Comparison of ENCODE assay signal across 30 cellular contexts in genomic region chr12:130830246-130830551, GRCh38. TPM values are rescaled to one million over a fixed set of nuclear protein-coding genes. Genes with fewer than 3 reads are reported as not detected.
DNase-seq lines count a peak whose midpoint lies in the region; ATAC-seq and TF ChIP-seq lines count a peak whose summit lies in the region.
"Had no signal": no experiment of that assay in that cellular context is flagged by ENCODE, and none has a peak within 500 bp of the region (broad histone marks: within the 10 kb centered on the region; RNA-seq: fewer than 3 reads in every experiment).

No MANE protein-coding gene starts in this region.

- H3K4me3 Mint-ChIP-seq in brain (peak overlapping the region in 2 of 5 experiments; percentile 19 to 23), nephron progenitor cell (no peak overlapping the region)
- H3K4me3 Mint-ChIP-seq: activated CD4-positive, alpha-beta memory T cell treated with anti-CD3 and anti-CD28 coated beads, Interleukin-2, amount 10 ng/mL, durations not matched to agents 7 days and 5 days; activated naive CD8-positive, alpha-beta T cell treated with anti-CD3 and anti-CD28 coated beads, Interleukin-2, amount 50 U/mL, for 24 hours; immature natural killer cell; memory B cell; stimulated activated naive CD8-positive, alpha-beta T cell treated with anti-CD3 and anti-CD28 coated beads, Interleukin-15, amount 100 ng/mL, for 72 hours; T-cell had no signal

- H3K27me3 ChIP-seq in BLaER1 treated with 17β-estradiol and CSF1 and Interleukin-3, amounts not matched to agents 10 nM and 100 nM = no peaks in the 10 kb centered on the region
- no peaks in the 10 kb centered on the region for H3K27me3 ChIP-seq in right cardiac atrium (ENCODE audit: control insufficient read depth, insufficient read depth)
- H3K27me3 ChIP-seq: dorsolateral prefrontal cortex, gastroesophageal sphincter, thyroid gland, vagina had no signal

- H3K9ac ChIP-seq in BLaER1 treated with 17β-estradiol and CSF1 and Interleukin-3, amounts not matched to agents 10 nM and 100 nM = 0 out of 22 replicates have a peak overlapping the region, but pooled peaks of 1 of the 11 experiments have one; percentile 18
- H3K9ac ChIP-seq: KMS-11 had no signal

- peak overlapping the region in 3 of 5 experiments; percentile 24 to 69 (median 54) for H3K27ac Mint-ChIP-seq in brain
- H3K27ac Mint-ChIP-seq in nephron progenitor cell = peak overlapping the region; percentile 20
- H3K27ac Mint-ChIP-seq: activated CD4-positive, alpha-beta memory T cell treated with anti-CD3 and anti-CD28 coated beads, Interleukin-2, amount 10 ng/mL, durations not matched to agents 7 days and 5 days; activated naive CD8-positive, alpha-beta T cell treated with anti-CD3 and anti-CD28 coated beads, Interleukin-2, amount 50 U/mL, for 24 hours; immature natural killer cell; memory B cell; T-cell had no signal

- H3K9me3 Mint-ChIP-seq in brain (no peaks in the 10 kb centered on the region), nephron progenitor cell (no peaks in the 10 kb centered on the region)
- H3K9me3 Mint-ChIP-seq: activated CD4-positive, alpha-beta memory T cell treated with anti-CD3 and anti-CD28 coated beads, Interleukin-2, amount 10 ng/mL, durations not matched to agents 7 days and 5 days; activated naive CD8-positive, alpha-beta T cell treated with anti-CD3 and anti-CD28 coated beads, Interleukin-2, amount 50 U/mL, for 24 hours; immature natural killer cell; memory B cell; stimulated activated naive CD8-positive, alpha-beta T cell treated with anti-CD3 and anti-CD28 coated beads, Interleukin-15, amount 100 ng/mL, for 72 hours; T-cell had no signal

- H3K4me2 ChIP-seq in BLaER1 treated with 17β-estradiol and CSF1 and Interleukin-3, amounts not matched to agents 10 nM and 100 nM = peak overlapping the region; percentile 62 to 91 (median 82)
- H3K4me2 ChIP-seq: KMS-11 had no signal

- H3K9me3 ChIP-seq in BLaER1 treated with 17β-estradiol and CSF1 and Interleukin-3, amounts not matched to agents 10 nM and 100 nM (replicated peaks in 1 of 11) = no peaks in the 10 kb centered on the region
- H3K9me3 ChIP-seq in right cardiac atrium (ENCODE audit: control insufficient read depth, low read length) = no peaks in the 10 kb centered on the region
- H3K9me3 ChIP-seq: A549, gastroesophageal sphincter, thyroid gland, vagina had no signal

- intact Hi-C loops in Right ventricle myocardium inferior (cut with DNase I) (no loop called here), right cardiac atrium (cut with DNase I) (no loop called here)

- H3K27ac ChIP-seq in BLaER1 treated with 17β-estradiol and CSF1 and Interleukin-3, amounts not matched to agents 10 nM and 100 nM = no peak overlapping the region
- no peak overlapping the region for H3K27ac ChIP-seq in right cardiac atrium (ENCODE audit: low read length)
- H3K27ac ChIP-seq: A549, dorsolateral prefrontal cortex, gastroesophageal sphincter, KMS-11, thyroid gland had no signal

- H4K20me1 ChIP-seq in BLaER1 treated with 17β-estradiol and CSF1 and Interleukin-3, amounts not matched to agents 10 nM and 100 nM = peaks cover 25 to 76% (median 57%) of the 10 kb centered on the region in 11 experiments; a peak in 20 of 22 replicates

- 88% methylated on average over 14 of the region's 14 CpGs for WGBS in right cardiac atrium

- TF ChIP-seq CTCF in brain (conservative IDR thresholded peaks at IDR 0.05) = no peak
- no peak for TF ChIP-seq CTCF in nephron progenitor cell (IDR thresholded peaks at IDR 0.05)

- H3K36me3 Mint-ChIP-seq in brain (peaks cover 10% of the 10 kb centered on the region), nephron progenitor cell (ENCODE audit: low read depth) (peaks cover 5% of the 10 kb centered on the region)
- H3K36me3 Mint-ChIP-seq: immature natural killer cell, T-cell had no signal

- no peaks in the 10 kb centered on the region for H3K27me3 Mint-ChIP-seq in brain
- H3K27me3 Mint-ChIP-seq in nephron progenitor cell (ENCODE audit: low read depth, poor library complexity) = peaks cover 3% of the 10 kb centered on the region
- H3K27me3 Mint-ChIP-seq: activated CD4-positive, alpha-beta memory T cell treated with anti-CD3 and anti-CD28 coated beads, Interleukin-2, amount 10 ng/mL, durations not matched to agents 7 days and 5 days; activated naive CD8-positive, alpha-beta T cell treated with anti-CD3 and anti-CD28 coated beads, Interleukin-2, amount 50 U/mL, for 24 hours; memory B cell; stimulated activated naive CD8-positive, alpha-beta T cell treated with anti-CD3 and anti-CD28 coated beads, Interleukin-15, amount 100 ng/mL, for 72 hours; T-cell had no signal

- H3K36me3 ChIP-seq in BLaER1 treated with 17β-estradiol and CSF1 and Interleukin-3, amounts not matched to agents 10 nM and 100 nM = peaks cover 0 to 12% (median 5%) of the 10 kb centered on the region in 11 experiments; a peak in 8 of 22 replicates
- H3K36me3 ChIP-seq: gastroesophageal sphincter, thyroid gland, vagina had no signal

- peaks cover 47 to 81% (median 69%) of the 10 kb centered on the region in 10 experiments for H3K4me1 ChIP-seq in BLaER1 treated with 17β-estradiol and CSF1 and Interleukin-3, amounts not matched to agents 10 nM and 100 nM
- H3K4me1 ChIP-seq in right cardiac atrium (ENCODE audit: control insufficient read depth, insufficient read depth, low read length) = peaks cover 6% of the 10 kb centered on the region

- ATAC-seq in GM19467 (IDR thresholded peaks at IDR 0.05; ENCODE audit: unreplicated experiment) (no peak), Right ventricle myocardium inferior (no peak), right cardiac atrium (no peak)
- ATAC-seq: A549; activated CD4-positive, CD25-positive, alpha-beta regulatory T cell treated with anti-CD3 and anti-CD28 coated beads, Interleukin-2, amount 50 U/mL, for 24 hours; activated naive CD8-positive, alpha-beta T cell treated with anti-CD3 and anti-CD28 coated beads, Interleukin-2, amount 50 U/mL, for 24 hours; gastroesophageal sphincter; HCT116; left lobe of liver; stimulated activated naive CD8-positive, alpha-beta T cell treated with anti-CD3 and anti-CD28 coated beads, Interleukin-15, amount 100 ng/mL, for 72 hours; T-cell had no signal

- peak; percentile 49 for DNase-seq in NCI-H146 treated with DMSO at 0.1 percent for 48 hours (lab: John Stamatoyannopoulos, UW; ENCODE audit: unreplicated experiment)
- DNase-seq in nephron progenitor cell = no peak
- no peak for DNase-seq in EL
- no peak for DNase-seq in Right ventricle myocardium inferior (ENCODE audit: missing footprints)
- DNase-seq in right cardiac atrium = no peak
- DNase-seq: activated CD4-positive, alpha-beta memory T cell treated with anti-CD3 and anti-CD28 coated beads, Interleukin-2, amount 10 ng/mL, durations not matched to agents 7 days and 5 days; activated gamma-delta T cell treated with Interleukin-2 at 50 U/mL for 16 hours; activated naive CD8-positive, alpha-beta T cell treated with anti-CD3 and anti-CD28 coated beads, Interleukin-2, amount 50 U/mL, for 24 hours; activated T-cell treated with anti-CD3 and anti-CD28 coated beads, Interleukin-2, amount 50 U/mL, for 1 hour; AML-193; dorsolateral prefrontal cortex; immature natural killer cell; MM.1S; NCI-H1694; NCI-H748 treated with DMSO at 0.1 percent for 48 hours; stimulated activated naive CD8-positive, alpha-beta T cell treated with anti-CD3 and anti-CD28 coated beads, Interleukin-15, amount 100 ng/mL, for 72 hours; T-cell; thyroid gland had no signal

- no peak overlapping the region for H3K4me3 ChIP-seq in BLaER1 treated with 17β-estradiol and CSF1 and Interleukin-3, amounts not matched to agents 10 nM and 100 nM
- H3K4me3 ChIP-seq in right cardiac atrium (ENCODE audit: low read length) = no peak overlapping the region
- H3K4me3 ChIP-seq: A549, dorsolateral prefrontal cortex, gastroesophageal sphincter, skin epidermis, thyroid gland, vagina had no signal

- H3K4me1 Mint-ChIP-seq in brain (peaks cover 58% of the 10 kb centered on the region), nephron progenitor cell (peaks cover 59% of the 10 kb centered on the region)

RNA-seq across cellular contexts. Expression of gene STX2, which starts 8.9 kb away (rescaled TPM):
- polyA plus RNA-seq in brain (ENCODE audit: insufficient read depth, low read depth, low replicate concordance) = 10.4 TPM
- total RNA-seq in Right ventricle myocardium inferior = 15.9 TPM
- 10 to 100 TPM; 22.6 to 35.9 (median 31.3) TPM for total RNA-seq in right cardiac atrium
- 18.2 TPM for polyA plus RNA-seq in right cardiac atrium

RNA-seq across cellular contexts. Expression of gene RAN, which starts 41.7 kb away (rescaled TPM):
- polyA plus RNA-seq in brain (ENCODE audit: insufficient read depth, low read depth, low replicate concordance) (509 TPM), right cardiac atrium (195 TPM)
- total RNA-seq in Right ventricle myocardium inferior (253 TPM), right cardiac atrium (100 to 1,000 TPM; 281 to 385 (median 302) TPM)
